13 cellular contexts compared by ENCODE assay signal in genomic region chr17:1045456-1045855, GRCh38.
"Had no signal": no experiment of that assay in that cellular context is flagged by ENCODE, and none has a peak within 500 bp of the region (broad histone marks: within the 10 kb centered on the region; RNA-seq: fewer than 3 reads in every experiment).

No MANE protein-coding gene starts in this region.

- H3K27ac Mint-ChIP-seq: activated T-helper 1 cell treated with anti-CD3 and anti-CD28 coated beads, Interleukin-12 subunit alpha, Interleukin-12 subunit beta, Interleukin-2, Interleukin-4 antibody, amounts not matched to agents 30 ng/mL and 10 ng/mL and 1 ng/mL, durations not matched to agents 14 hours and 24 hours and 36 hours had no signal

- DNase-seq: activated naive CD8-positive, alpha-beta T cell treated with anti-CD3 and anti-CD28 coated beads, Interleukin-2, amount 10 ng/mL, durations not matched to agents 7 days and 5 days; esophagus squamous epithelium; left colon; mammary epithelial cell; naive thymus-derived CD4-positive, alpha-beta T cell; small intestine; stomach; T-helper 9 cell; testis had no signal

- H3K4me3 ChIP-seq: breast epithelium, esophagus squamous epithelium, mucosa of descending colon, stomach, testis had no signal

- H3K27ac ChIP-seq: stomach, testis had no signal

- H3K9me3 Mint-ChIP-seq: activated naive CD8-positive, alpha-beta T cell treated with anti-CD3 and anti-CD28 coated beads, Interleukin-2, amount 10 ng/mL, durations not matched to agents 7 days and 5 days; activated T-helper 1 cell treated with anti-CD3 and anti-CD28 coated beads, Interleukin-12 subunit alpha, Interleukin-12 subunit beta, Interleukin-2, Interleukin-4 antibody, amounts not matched to agents 30 ng/mL and 10 ng/mL and 1 ng/mL, durations not matched to agents 14 hours and 24 hours and 36 hours; naive thymus-derived CD4-positive, alpha-beta T cell had no signal

- H3K4me3 Mint-ChIP-seq: activated naive CD8-positive, alpha-beta T cell treated with anti-CD3 and anti-CD28 coated beads, Interleukin-2, amount 10 ng/mL, durations not matched to agents 7 days and 5 days; activated T-helper 1 cell treated with anti-CD3 and anti-CD28 coated beads, Interleukin-12 subunit alpha, Interleukin-12 subunit beta, Interleukin-2, Interleukin-4 antibody, amounts not matched to agents 30 ng/mL and 10 ng/mL and 1 ng/mL, durations not matched to agents 14 hours and 24 hours and 36 hours; naive thymus-derived CD4-positive, alpha-beta T cell had no signal

- H3K27me3 ChIP-seq: breast epithelium, esophagus squamous epithelium, stomach, testis had no signal

- H3K9me3 ChIP-seq: breast epithelium, esophagus squamous epithelium, mucosa of descending colon, stomach, testis had no signal

- H3K36me3 ChIP-seq: breast epithelium had no signal

- FAIRE-seq: colon, small intestine had no signal

- H3K27me3 Mint-ChIP-seq: activated naive CD8-positive, alpha-beta T cell treated with anti-CD3 and anti-CD28 coated beads, Interleukin-2, amount 10 ng/mL, durations not matched to agents 7 days and 5 days; naive thymus-derived CD4-positive, alpha-beta T cell had no signal

- H3K4me1 Mint-ChIP-seq: activated naive CD8-positive, alpha-beta T cell treated with anti-CD3 and anti-CD28 coated beads, Interleukin-2, amount 10 ng/mL, durations not matched to agents 7 days and 5 days had no signal
